In genomic region chr1:10588640-10589039, GRCh38 we compare ENCODE assay signal across 25 cellular contexts.
"Had no signal": no experiment of that assay in that cellular context is flagged by ENCODE, and none has a peak within 500 bp of the region (broad histone marks: within the 10 kb centered on the region; RNA-seq: fewer than 3 reads in every experiment).

No MANE protein-coding gene starts in this region.

- H3K27me3 ChIP-seq: dorsolateral prefrontal cortex, esophagus muscularis mucosa, foreskin keratinocyte, gastroesophageal sphincter, heart left ventricle, hepatocyte had no signal

- H3K36me3 ChIP-seq: esophagus muscularis mucosa, gastroesophageal sphincter, heart left ventricle, left ventricle myocardium inferior, lower lobe of right lung had no signal

- H3K4me1 ChIP-seq: foreskin keratinocyte had no signal

- H2AFZ ChIP-seq: hepatocyte had no signal

- H3K9me3 ChIP-seq: esophagus muscularis mucosa, gastroesophageal sphincter, lower lobe of right lung, mucosa of descending colon had no signal

- H3K27ac ChIP-seq: coronary artery, dorsolateral prefrontal cortex, esophagus muscularis mucosa, foreskin keratinocyte, gastroesophageal sphincter, heart left ventricle, hepatocyte, left ventricle myocardium inferior, lower lobe of right lung had no signal

- H3K4me2 ChIP-seq: hepatocyte had no signal

- DNase-seq: dermis blood vessel endothelial cell; dorsolateral prefrontal cortex; effector CD4-positive, alpha-beta T cell; effector memory CD4-positive, alpha-beta T cell; foreskin keratinocyte; heart left ventricle; hypothalamus; immature natural killer cell; islet precursor cell; kidney; kidney glomerular epithelial cell; left colon; left ventricle myocardium inferior; lower lobe of right lung; mesenchymal stem cell; mucosa of descending colon; naive B cell had no signal

- FAIRE-seq: colon, endothelial cell of umbilical vein, frontal cortex, kidney had no signal

- ATAC-seq: foreskin keratinocyte, gastroesophageal sphincter, heart left ventricle, left colon, left lobe of liver, lower lobe of right lung, mucosa of descending colon had no signal

- H3K4me3 ChIP-seq: coronary artery, dorsolateral prefrontal cortex, esophagus muscularis mucosa, gastroesophageal sphincter, heart left ventricle, hepatocyte, left ventricle myocardium inferior, lower lobe of right lung, mucosa of descending colon had no signal
